Comparison of ENCODE assay signal across 8 cellular contexts in the genomic region with DNA sequence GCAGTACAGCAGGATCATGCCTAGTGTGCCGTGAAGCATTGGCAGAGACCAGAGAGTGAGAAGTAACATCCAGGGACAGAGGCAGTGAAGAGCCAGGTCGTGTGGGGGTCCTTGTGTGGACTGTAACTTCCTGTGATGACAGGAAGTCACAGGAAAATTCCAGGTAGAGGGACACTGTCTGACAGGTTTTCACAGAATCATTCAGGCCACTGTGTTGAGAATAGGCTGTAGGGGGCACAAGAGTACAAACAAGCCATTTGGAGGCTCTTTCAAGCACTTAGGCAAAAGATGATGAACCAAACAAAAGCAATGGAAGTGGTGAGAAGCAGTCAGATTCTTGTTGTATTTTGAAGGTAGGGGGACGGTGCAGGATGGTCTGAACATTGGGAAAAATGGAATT. TPM values are rescaled to one million over a fixed set of nuclear protein-coding genes. Genes with fewer than 3 reads are reported as not detected.
DNase-seq lines count a peak whose midpoint lies in the region; ATAC-seq and TF ChIP-seq lines count a peak whose summit lies in the region.

No MANE protein-coding gene starts in this region.

- CTCF ChIA-PET in activated naive CD4-positive, alpha-beta T cell treated with anti-CD3 and anti-CD28 coated beads for 36 hours (lab: Charles Lee): interaction anchor here (2.6 kb wide), 1 partner anchor 200 kb away, joined by 10 read pairs; no protein-coding TSS in a partner anchor
- CTCF ChIA-PET in PC-3 (lab: Charles Lee): no interaction called here

- no peak overlapping the region for H3K4me3 Mint-ChIP-seq in activated naive CD4-positive, alpha-beta T cell treated with anti-CD3 and anti-CD28 coated beads for 36 hours
- no peak overlapping the region for H3K4me3 Mint-ChIP-seq in neural crest cell

- no peak overlapping the region for H3K27ac ChIP-seq in PC-3 (ENCODE audit: low read length)
- H3K27ac ChIP-seq in colonic mucosa: no peak overlapping the region

- peaks cover 4% of the 10 kb centered on the region; the same call in 1 of the 2 replicates for H3K36me3 ChIP-seq in PC-3 (ENCODE audit: low read depth, low read length)
- no peaks in the 10 kb centered on the region for H3K36me3 ChIP-seq in colonic mucosa

- H3K27me3 ChIP-seq in PC-3 (ENCODE audit: low read length) (no peaks in the 10 kb centered on the region), colonic mucosa (no peaks in the 10 kb centered on the region)

- TF ChIP-seq CTCF in PC-3 (conservative IDR thresholded peaks at IDR 0.05; ENCODE audit: low read depth, low read length) (peak; percentile 43; the same call in 1 of the 2 replicates), fibroblast of mammary gland (conservative IDR thresholded peaks at IDR 0.05; ENCODE audit: control insufficient read depth, insufficient read depth, low read depth, low read length) (peak; percentile 53), neural crest cell (conservative IDR thresholded peaks at IDR 0.05) (peak; percentile 58), colonic mucosa (IDR thresholded peaks at IDR 0.05) (no peak)

- no peaks in the 10 kb centered on the region for H3K9me3 ChIP-seq in PC-3 (ENCODE audit: low read length)
- H3K9me3 ChIP-seq in colonic mucosa: no peaks in the 10 kb centered on the region

- H3F3A ChIP-seq in PC-3 (ENCODE audit: low read length, unreplicated experiment): no peaks in the 10 kb centered on the region

- H3K79me2 ChIP-seq in PC-3 (ENCODE audit: low read length): no peaks in the 10 kb centered on the region

- no peak overlapping the region for H3K4me2 ChIP-seq in PC-3 (ENCODE audit: low read length)

- intact Hi-C loops in activated naive CD4-positive, alpha-beta T cell treated with anti-CD3 and anti-CD28 coated beads for 36 hours (cut with micrococcal nuclease): loop anchor here (1.0 kb wide), 2 partner anchors 62 to 200 kb away; no protein-coding TSS in a partner anchor
- intact Hi-C loops in PC-3 (cut with micrococcal nuclease): no loop called here
- intact Hi-C loops in colonic mucosa (cut with DNase I): loop anchor here (10.0 kb wide), 1 partner anchor 203 kb away; a partner anchor contains a TSS

- no peak overlapping the region for H3K4me3 ChIP-seq in PC-3 (ENCODE audit: low read length)
- H3K4me3 ChIP-seq in fibroblast of mammary gland (ENCODE audit: control insufficient read depth, low read depth, low read length): no peak overlapping the region
- no peak overlapping the region for H3K4me3 ChIP-seq in colonic mucosa

- H3K9ac ChIP-seq in PC-3 (ENCODE audit: low read length): no peak overlapping the region
- H3K9ac ChIP-seq in colonic mucosa (ENCODE audit: low read depth in 2 of 2, low read length in 2 of 2): no peak overlapping the region

- BruUV-seq in PC-3 (replicated peaks; lab: Mats Ljungman, UMichigan): no TSS peak

- DNase-seq in activated naive CD4-positive, alpha-beta T cell treated with anti-CD3 and anti-CD28 coated beads for 36 hours: peak; percentile 10
- no peak for DNase-seq in activated naive CD4-positive, alpha-beta T cell (lab: John Stamatoyannopoulos, UW)
- DNase-seq in PC-3: peak; percentile 4
- peak; percentile 39 for DNase-seq in fibroblast of mammary gland (ENCODE audit: low read depth)
- no peak for DNase-seq in neural crest cell (ENCODE audit: low read depth, low spot score)
- DNase-seq in colonic mucosa: no peak
- no peak for DNase-seq in activated CD4-positive, CD25-positive, alpha-beta regulatory T cell (lab: John Stamatoyannopoulos, UW)

- H3K4me1 Mint-ChIP-seq in activated naive CD4-positive, alpha-beta T cell treated with anti-CD3 and anti-CD28 coated beads for 36 hours (ENCODE audit: low read depth): no peaks in the 10 kb centered on the region
- H3K4me1 Mint-ChIP-seq in neural crest cell: no peaks in the 10 kb centered on the region

- no peak overlapping the region for H2AFZ ChIP-seq in PC-3 (ENCODE audit: low read length)

- no peaks in the 10 kb centered on the region for H3K9me2 ChIP-seq in PC-3 (replicated peaks; ENCODE audit: low read length)

- H4K20me1 ChIP-seq in PC-3 (ENCODE audit: low read length): no peaks in the 10 kb centered on the region

- H3K4me1 ChIP-seq in PC-3 (ENCODE audit: insufficient read depth, low read length): no peaks in the 10 kb centered on the region
- H3K4me1 ChIP-seq in colonic mucosa: no peaks in the 10 kb centered on the region

- no peak overlapping the region for H3K27ac Mint-ChIP-seq in activated naive CD4-positive, alpha-beta T cell treated with anti-CD3 and anti-CD28 coated beads for 36 hours
- no peak overlapping the region for H3K27ac Mint-ChIP-seq in neural crest cell (ENCODE audit: unreplicated experiment)

- no peaks in the 10 kb centered on the region for H3K27me3 Mint-ChIP-seq in activated naive CD4-positive, alpha-beta T cell treated with anti-CD3 and anti-CD28 coated beads for 36 hours (ENCODE audit: low read depth)
- no peaks in the 10 kb centered on the region for H3K27me3 Mint-ChIP-seq in neural crest cell (ENCODE audit: low read depth)

- peaks cover 12% of the 10 kb centered on the region for H3K36me3 Mint-ChIP-seq in activated naive CD4-positive, alpha-beta T cell treated with anti-CD3 and anti-CD28 coated beads for 36 hours (ENCODE audit: low read depth)
- peaks cover 8% of the 10 kb centered on the region for H3K36me3 Mint-ChIP-seq in neural crest cell (ENCODE audit: low read depth)

- POLR2A ChIA-PET in PC-3 (lab: Charles Lee; ENCODE audit: unreplicated experiment): no interaction called here

- ATAC-seq in PC-3 (no peak), HG03432 (IDR thresholded peaks at IDR 0.05; ENCODE audit: unreplicated experiment) (no peak)

- H3K9me3 Mint-ChIP-seq in activated naive CD4-positive, alpha-beta T cell treated with anti-CD3 and anti-CD28 coated beads for 36 hours: no peaks in the 10 kb centered on the region
- no peaks in the 10 kb centered on the region for H3K9me3 Mint-ChIP-seq in neural crest cell

RNA-seq across cellular contexts. Expression of a gene that starts 46.4 kb away (rescaled TPM):
- total RNA-seq in activated naive CD4-positive, alpha-beta T cell treated with anti-CD3 and anti-CD28 coated beads for 36 hours: 10 to 100 TPM; 22.6 TPM
- 0.15 and 0.17 TPM in 2 replicates for total RNA-seq in PC-3 (2014; rRNA removed)
- total RNA-seq in neural crest cell: 1.6 and 2.0 TPM in 2 replicates
- 10 to 100 TPM in 1 of 2 donors, 1 to 10 TPM in 1; 4.8 to 10.3 TPM for total RNA-seq in colonic mucosa

Comparison
In these comparisons a context has a peak if more than half of its experiments do, and no peak if none do; other contexts are left out.
1. DNase-seq: peak in activated naive CD4-positive, alpha-beta T cell treated with anti-CD3 and anti-CD28 coated beads for 36 hours (single experiment), PC-3 (single experiment) and fibroblast of mammary gland (single experiment); none in activated naive CD4-positive, alpha-beta T cell (0 of 4), neural crest cell (single experiment), colonic mucosa (single experiment) and activated CD4-positive, CD25-positive, alpha-beta regulatory T cell (0 of 4).